Comparison of ENCODE assay signal across 24 cellular contexts in the genomic region with DNA sequence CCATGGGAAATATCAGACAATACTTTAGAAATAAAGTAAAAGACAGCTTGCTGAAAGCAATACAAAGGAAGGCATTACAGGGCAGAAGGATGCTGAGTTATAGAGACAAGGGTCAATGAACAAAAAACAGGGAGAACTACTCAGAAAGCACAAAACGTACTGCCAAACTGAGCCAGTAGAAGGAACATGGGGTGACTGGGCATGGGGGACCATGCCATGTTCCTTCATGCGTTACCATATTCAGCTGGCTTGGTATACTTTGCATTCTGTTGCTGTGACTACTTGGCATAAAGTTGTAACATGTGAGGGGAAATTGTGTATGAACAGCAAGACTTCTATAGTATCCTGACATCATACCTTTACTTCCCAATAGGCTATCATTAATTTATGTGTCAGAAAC.
"Had no signal": no experiment of that assay in that cellular context is flagged by ENCODE, and none has a peak within 500 bp of the region (broad histone marks: within the 10 kb centered on the region; RNA-seq: fewer than 3 reads in every experiment).

No MANE protein-coding gene starts in this region.

- H2AFZ ChIP-seq: parathyroid adenoma had no signal

- H3K9ac ChIP-seq: parathyroid adenoma had no signal

- H3K36me3 ChIP-seq: heart left ventricle, lower lobe of right lung, suprapubic skin, thoracic aorta, tibial nerve, uterus had no signal

- ATAC-seq: heart left ventricle; left lobe of liver; left ventricle myocardium superior; lower lobe of right lung; naive thymus-derived CD8-positive, alpha-beta T cell; right cardiac atrium; sciatic nerve; stimulated activated effector memory CD8-positive, alpha-beta T cell treated with anti-CD3 and anti-CD28 coated beads, Interleukin-12 subunit alpha, Interleukin-12 subunit beta, amount 100 ng/mL, for 72 hours had no signal

- H3K27me3 ChIP-seq: heart left ventricle, suprapubic skin, tibial nerve, uterus had no signal

- H3K79me2 ChIP-seq: parathyroid adenoma had no signal

- H3K4me1 ChIP-seq: lower lobe of right lung, parathyroid adenoma, uterus had no signal

- H3K27ac ChIP-seq: heart left ventricle, lower lobe of right lung, parathyroid adenoma, skin epidermis, suprapubic skin, thoracic aorta, tibial nerve, uterus had no signal

- DNase-seq: heart left ventricle; hypothalamus; immature natural killer cell; kidney; left ventricle myocardium superior; lower lobe of right lung; mammary epithelial cell; mesenchymal stem cell; naive thymus-derived CD8-positive, alpha-beta T cell; occipital lobe; retina; right cardiac atrium; stimulated activated CD4-positive, alpha-beta T cell treated with anti-CD3 and anti-CD28 coated beads, Interleukin-12 subunit alpha, Interleukin-12 subunit beta, amount 100 ng/mL, for 4 hours; stimulated activated CD4-positive, alpha-beta T cell treated with anti-CD3 and anti-CD28 coated beads, Interleukin-4, amount 100 ng/mL, for 24 hours; stimulated activated naive CD4-positive, alpha-beta T cell; uterus had no signal

- H3K9me3 ChIP-seq: heart left ventricle, lower lobe of right lung, suprapubic skin, thoracic aorta, tibial nerve, uterus had no signal

- H3K4me3 ChIP-seq: heart left ventricle, lower lobe of right lung, skin epidermis, suprapubic skin, thoracic aorta, tibial nerve, uterus had no signal
